ENCODE assay signal across 8 cellular contexts in genomic region chr12:93502802-93503623, GRCh38. TPM values are rescaled to one million over a fixed set of nuclear protein-coding genes. Genes with fewer than 3 reads are reported as not detected.
DNase-seq lines count a peak whose midpoint lies in the region; ATAC-seq and TF ChIP-seq lines count a peak whose summit lies in the region.

No MANE protein-coding gene starts in this region.

- H3K4me1 ChIP-seq in naive thymus-derived CD4-positive, alpha-beta T cell (ENCODE audit: control insufficient read depth in 2 of 2, insufficient read depth in 2 of 2, low read length in 2 of 2), result no peaks in the 10 kb centered on the region
- no peaks in the 10 kb centered on the region for H3K4me1 ChIP-seq in suprapubic skin

- H3K27me3 Mint-ChIP-seq in activated CD4-positive, alpha-beta T cell treated with anti-CD3 and anti-CD28 coated beads for 36 hours, result no peaks in the 10 kb centered on the region
- no peaks in the 10 kb centered on the region for H3K27me3 Mint-ChIP-seq in naive thymus-derived CD4-positive, alpha-beta T cell

- TF ChIP-seq CTCF in suprapubic skin (IDR thresholded peaks at IDR 0.05), result peak; percentile 53 to 65

- peak; percentile 44 for ATAC-seq in activated CD4-positive, alpha-beta T cell treated with anti-CD3 and anti-CD28 coated beads for 36 hours
- peak; percentile 67 for ATAC-seq in naive thymus-derived CD4-positive, alpha-beta T cell
- no peak for ATAC-seq in GM18867 (IDR thresholded peaks at IDR 0.05; ENCODE audit: unreplicated experiment)

- intact Hi-C loops in activated CD4-positive, alpha-beta T cell treated with anti-CD3 and anti-CD28 coated beads for 36 hours (cut with DNase I, micrococcal nuclease), result loop anchor here (1.0 to 10.0 kb wide), 7 partner anchors 69 to 600 kb away; partner anchors contain the start of gene SOCS2 (in 1 of the 2)
- intact Hi-C loops in naive thymus-derived CD4-positive, alpha-beta T cell (cut with micrococcal nuclease), result loop anchor here (1.0 to 10.0 kb wide), 14 partner anchors 66 to 1030 kb away; partner anchors contain the start of gene CRADD (in 1 of the 2)

- no peak overlapping the region for H3K4me3 ChIP-seq in naive thymus-derived CD4-positive, alpha-beta T cell (ENCODE audit: low read length)
- H3K4me3 ChIP-seq in suprapubic skin, result no peak overlapping the region

- no peaks in the 10 kb centered on the region for H3K9me3 ChIP-seq in naive thymus-derived CD4-positive, alpha-beta T cell (ENCODE audit: control insufficient read depth in 2 of 3, low read length in 3 of 3)
- no peaks in the 10 kb centered on the region for H3K9me3 ChIP-seq in suprapubic skin

- no peak overlapping the region for H3K27ac ChIP-seq in naive thymus-derived CD4-positive, alpha-beta T cell (ENCODE audit: low read depth, low read length)
- no peak overlapping the region for H3K27ac ChIP-seq in suprapubic skin

- H3K36me3 ChIP-seq in naive thymus-derived CD4-positive, alpha-beta T cell (ENCODE audit: control insufficient read depth in 2 of 3, insufficient read depth in 3 of 3, low read length in 3 of 3), result no peaks in the 10 kb centered on the region
- H3K36me3 ChIP-seq in suprapubic skin, result peaks cover 4% of the 10 kb centered on the region

- WGBS in suprapubic skin, result 68% methylated on average over 11 of the region's 11 CpGs

- no peak overlapping the region for H3K4me3 Mint-ChIP-seq in activated CD4-positive, alpha-beta T cell treated with anti-CD3 and anti-CD28 coated beads for 36 hours
- H3K4me3 Mint-ChIP-seq in naive thymus-derived CD4-positive, alpha-beta T cell, result no peak overlapping the region

- H3K4me1 Mint-ChIP-seq in activated CD4-positive, alpha-beta T cell treated with anti-CD3 and anti-CD28 coated beads for 36 hours, result peaks cover 10% of the 10 kb centered on the region
- peaks cover 0 to 29% (median 0%) of the 10 kb centered on the region in 7 donors for H3K4me1 Mint-ChIP-seq in naive thymus-derived CD4-positive, alpha-beta T cell

- H3K27me3 ChIP-seq in naive thymus-derived CD4-positive, alpha-beta T cell (ENCODE audit: control insufficient read depth in 2 of 2, insufficient read depth in 2 of 2, low read length in 2 of 2), result no peaks in the 10 kb centered on the region
- H3K27me3 ChIP-seq in suprapubic skin, result no peaks in the 10 kb centered on the region

- DNase-seq in NCI-H2081 (lab: John Stamatoyannopoulos, UW) (peak; percentile 19 to 46), NCI-H2081 treated with DMSO at 0.1 percent for 48 hours (lab: John Stamatoyannopoulos, UW) (no peak), NCI-H2107 (lab: John Stamatoyannopoulos, UW) (peak; percentile 11), dermis microvascular lymphatic vessel endothelial cell (ENCODE audit: low read depth in 2 of 2) (peak; percentile 41 to 55), suprapubic skin (ENCODE audit: low spot score in 2 of 2) (no peak)
- DNase-seq in activated CD4-positive, alpha-beta T cell treated with anti-CD3 and anti-CD28 coated beads for 36 hours, result peak; percentile 70
- DNase-seq in naive thymus-derived CD4-positive, alpha-beta T cell, result peak; percentile 16 to 71 (median 54)

- TF ChIP-seq EP300 in suprapubic skin (IDR thresholded peaks at IDR 0.05), result no peak

- no peak overlapping the region for H3K27ac Mint-ChIP-seq in activated CD4-positive, alpha-beta T cell treated with anti-CD3 and anti-CD28 coated beads for 36 hours
- H3K27ac Mint-ChIP-seq in naive thymus-derived CD4-positive, alpha-beta T cell, result peak overlapping the region in 3 of 9 donors; percentile 36 to 69 (median 60)

- peaks cover 9% of the 10 kb centered on the region for H3K36me3 Mint-ChIP-seq in activated CD4-positive, alpha-beta T cell treated with anti-CD3 and anti-CD28 coated beads for 36 hours (ENCODE audit: low read depth)
- H3K36me3 Mint-ChIP-seq in naive thymus-derived CD4-positive, alpha-beta T cell, result peaks cover 0 to 9% (median 4%) of the 10 kb centered on the region in 5 donors

- no peak for TF ChIP-seq POLR2A in suprapubic skin (IDR thresholded peaks at IDR 0.05)

- POLR2A ChIA-PET in activated CD4-positive, alpha-beta T cell treated with anti-CD3 and anti-CD28 coated beads for 36 hours (lab: Charles Lee), result interaction anchor here (1.9 kb wide), 1 partner anchor 599 kb away, joined by 7 read pairs; no protein-coding TSS in a partner anchor
- POLR2A ChIA-PET in naive thymus-derived CD4-positive, alpha-beta T cell (lab: Charles Lee), result interaction anchor here (2.5 kb wide), 1 partner anchor 599 kb away, joined by 20 read pairs; no protein-coding TSS in a partner anchor

- H3K9me3 Mint-ChIP-seq in activated CD4-positive, alpha-beta T cell treated with anti-CD3 and anti-CD28 coated beads for 36 hours (ENCODE audit: low read depth), result no peaks in the 10 kb centered on the region
- H3K9me3 Mint-ChIP-seq in naive thymus-derived CD4-positive, alpha-beta T cell, result no peaks in the 10 kb centered on the region

- CTCF ChIA-PET in activated CD4-positive, alpha-beta T cell treated with anti-CD3 and anti-CD28 coated beads for 36 hours (lab: Charles Lee), result interaction anchor here (0.6 to 7.6 kb wide), 50 partner anchors 9 to 719 kb away, joined by 3 to 175 read pairs (median 4); partner anchors contain the start of genes CRADD and SOCS2
- CTCF ChIA-PET in naive thymus-derived CD4-positive, alpha-beta T cell (lab: Charles Lee), result interaction anchor here (0.5 to 9.0 kb wide), 22 partner anchors 8 to 717 kb away, joined by 3 to 252 read pairs (median 3); no protein-coding TSS in a partner anchor

RNA-seq across cellular contexts. Expression of gene MRPL42, which starts 35.7 kb away (rescaled TPM):
- total RNA-seq in activated CD4-positive, alpha-beta T cell treated with anti-CD3 and anti-CD28 coated beads for 36 hours, result 10 to 100 TPM; 78.7 to 98.3 TPM
- total RNA-seq in dermis microvascular lymphatic vessel endothelial cell (58.3 and 63.3 TPM in 2 replicates), suprapubic skin (10 to 100 TPM; 49.1 to 52.1 (median 50.8) TPM)
- total RNA-seq in naive thymus-derived CD4-positive, alpha-beta T cell, result 10 to 100 TPM; 30.1 to 65.8 (median 45.6) TPM
- 10 to 100 TPM; 67.8 to 75.4 TPM for polyA plus RNA-seq in naive thymus-derived CD4-positive, alpha-beta T cell

Comparison
In these comparisons a context has a peak if more than half of its experiments do, and no peak if none do; other contexts are left out.
1. DNase-seq: peak in NCI-H2081 (2 of 2), NCI-H2107 (single experiment), activated CD4-positive, alpha-beta T cell treated with anti-CD3 and anti-CD28 coated beads for 36 hours (single experiment), dermis microvascular lymphatic vessel endothelial cell (2 of 2) and naive thymus-derived CD4-positive, alpha-beta T cell (9 of 9); none in NCI-H2081 treated with DMSO at 0.1 percent for 48 hours (single experiment) and suprapubic skin (0 of 2).